In genomic region chr22:47392054-47392347, GRCh38 we compare ENCODE assay signal across 28 cellular contexts.
"Had no signal": no experiment of that assay in that cellular context is flagged by ENCODE, and none has a peak within 500 bp of the region (broad histone marks: within the 10 kb centered on the region; RNA-seq: fewer than 3 reads in every experiment).

No MANE protein-coding gene starts in this region.

- H3K9me3 Mint-ChIP-seq: immature natural killer cell; memory B cell; naive thymus-derived CD8-positive, alpha-beta T cell; stimulated activated memory B cell treated with anti-CD40 and anti-IgM and Interleukin-4, amounts not matched to agents 10 μg/mL and 1 μg/mL and 100 μg/mL, for 72 hours; stimulated activated naive CD8-positive, alpha-beta T cell treated with anti-CD3 and anti-CD28 coated beads, Interleukin-15, amount 100 ng/mL, for 72 hours had no signal

- H3K9me3 ChIP-seq: heart left ventricle, left ventricle myocardium inferior, mucosa of descending colon, neutrophil, ovary, right atrium auricular region, right lobe of liver, tibial nerve, upper lobe of left lung, vagina had no signal

- H3K27me3 ChIP-seq: neutrophil, ovary, right atrium auricular region, right lobe of liver, tibial nerve, upper lobe of left lung, vagina had no signal

- DNase-seq: hypothalamus; immature natural killer cell; left ventricle myocardium inferior; midbrain; mucosa of descending colon; naive thymus-derived CD8-positive, alpha-beta T cell; occipital lobe; stimulated activated CD4-positive, alpha-beta T cell treated with anti-CD3 and anti-CD28 coated beads, Interleukin-1b, Interleukin-23, amount 100 ng/mL, for 48 hours; stimulated activated CD4-positive, alpha-beta T cell treated with anti-CD3 and anti-CD28 coated beads, Interleukin-2, amount 100 ng/mL, for 48 hours; stimulated activated CD4-positive, alpha-beta T cell treated with anti-CD3 and anti-CD28 coated beads, Interleukin-4, amount 100 ng/mL, for 4 hours; stimulated activated CD8-positive, alpha-beta memory T cell treated with anti-CD3 and anti-CD28 coated beads, Interleukin-4, amount 100 ng/mL, for 48 hours; stimulated activated naive CD4-positive, alpha-beta T cell treated with Interleukin-2 at 50 U/mL for 16 hours; stimulated activated naive CD8-positive, alpha-beta T cell treated with anti-CD3 and anti-CD28 coated beads, Interleukin-15, amount 100 ng/mL, for 72 hours; substantia nigra had no signal

- ATAC-seq: heart left ventricle; mucosa of descending colon; naive thymus-derived CD8-positive, alpha-beta T cell; right lobe of liver; stimulated activated memory B cell treated with anti-CD40 and anti-IgM and Interleukin-4, amounts not matched to agents 10 μg/mL and 1 μg/mL and 100 μg/mL, for 72 hours; stimulated activated naive CD8-positive, alpha-beta T cell treated with anti-CD3 and anti-CD28 coated beads, Interleukin-15, amount 100 ng/mL, for 72 hours had no signal

- H3K4me2 ChIP-seq: smooth muscle cell had no signal

- H3K4me3 ChIP-seq: heart left ventricle, left ventricle myocardium inferior, mucosa of descending colon, ovary, right atrium auricular region, right lobe of liver, smooth muscle cell, tibial nerve, upper lobe of left lung, vagina had no signal

- H3K4me1 Mint-ChIP-seq: immature natural killer cell; memory B cell; naive thymus-derived CD8-positive, alpha-beta T cell; nephron; neural crest cell; stimulated activated memory B cell treated with anti-CD40 and anti-IgM and Interleukin-4, amounts not matched to agents 10 μg/mL and 1 μg/mL and 100 μg/mL, for 72 hours; stimulated activated naive CD8-positive, alpha-beta T cell treated with anti-CD3 and anti-CD28 coated beads, Interleukin-15, amount 100 ng/mL, for 72 hours had no signal

- H3K27ac Mint-ChIP-seq: immature natural killer cell; memory B cell; naive thymus-derived CD8-positive, alpha-beta T cell; nephron; progenitor cell of endocrine pancreas; stimulated activated memory B cell treated with anti-CD40 and anti-IgM and Interleukin-4, amounts not matched to agents 10 μg/mL and 1 μg/mL and 100 μg/mL, for 72 hours; stimulated activated naive CD8-positive, alpha-beta T cell treated with anti-CD3 and anti-CD28 coated beads, Interleukin-15, amount 100 ng/mL, for 72 hours had no signal

- H3K36me3 ChIP-seq: heart left ventricle, left ventricle myocardium inferior, neutrophil, ovary, right atrium auricular region, right lobe of liver, tibial nerve, upper lobe of left lung, vagina had no signal

- H3K4me3 Mint-ChIP-seq: immature natural killer cell; memory B cell; naive thymus-derived CD8-positive, alpha-beta T cell; nephron; neural crest cell; stimulated activated memory B cell treated with anti-CD40 and anti-IgM and Interleukin-4, amounts not matched to agents 10 μg/mL and 1 μg/mL and 100 μg/mL, for 72 hours; stimulated activated naive CD8-positive, alpha-beta T cell treated with anti-CD3 and anti-CD28 coated beads, Interleukin-15, amount 100 ng/mL, for 72 hours had no signal

- H3K27me3 Mint-ChIP-seq: memory B cell; progenitor cell of endocrine pancreas; stimulated activated naive CD8-positive, alpha-beta T cell treated with anti-CD3 and anti-CD28 coated beads, Interleukin-15, amount 100 ng/mL, for 72 hours had no signal

- H3K36me3 Mint-ChIP-seq: immature natural killer cell; memory B cell; naive thymus-derived CD8-positive, alpha-beta T cell; stimulated activated memory B cell treated with anti-CD40 and anti-IgM and Interleukin-4, amounts not matched to agents 10 μg/mL and 1 μg/mL and 100 μg/mL, for 72 hours had no signal

- H3K27ac ChIP-seq: heart left ventricle, left ventricle myocardium inferior, neutrophil, ovary, right atrium auricular region, right lobe of liver, tibial nerve, upper lobe of left lung, vagina had no signal

- H3K4me1 ChIP-seq: heart left ventricle, left ventricle myocardium inferior, right atrium auricular region, right lobe of liver, tibial nerve, upper lobe of left lung, vagina had no signal
